8 cellular contexts compared by ENCODE assay signal in genomic region chr4:189202182-189202868, GRCh38.
A peak's percentile ranks its signal among the peaks of the same experiment; 100 is the strongest.
DNase-seq lines count a peak whose midpoint lies in the region; ATAC-seq and TF ChIP-seq lines count a peak whose summit lies in the region.

No MANE protein-coding gene starts in this region.

- CTCF ChIA-PET in activated naive CD4-positive, alpha-beta T cell treated with anti-CD3 and anti-CD28 coated beads for 36 hours (lab: Charles Lee): interaction anchor here (0.8 to 1.0 kb wide), 2 partner anchors 92 to 328 kb away, joined by 3 read pairs; no protein-coding TSS in a partner anchor

- peak; percentile 80 for TF ChIP-seq CTCF in astrocyte of the cerebellum (IDR thresholded peaks at IDR 0.05; ENCODE audit: low read depth, low read length, missing control alignments)

- DNase-seq in activated naive CD4-positive, alpha-beta T cell treated with anti-CD3 and anti-CD28 coated beads for 36 hours: peak; percentile 29
- no peak for DNase-seq in activated naive CD4-positive, alpha-beta T cell treated with Interleukin-2 at 50 U/mL for 16 hours
- DNase-seq in NCI-H748 treated with DMSO at 0.1 percent for 48 hours (lab: John Stamatoyannopoulos, UW) (peak; percentile 48), astrocyte of the cerebellum (ENCODE audit: low read depth) (peak; percentile 43), inferior parietal cortex (ENCODE audit: extremely low spot score) (peak; percentile 33)

- H3K36me3 Mint-ChIP-seq in activated naive CD4-positive, alpha-beta T cell treated with anti-CD3 and anti-CD28 coated beads for 36 hours (ENCODE audit: low read depth): no peaks in the 10 kb centered on the region

- H3K4me1 Mint-ChIP-seq in activated naive CD4-positive, alpha-beta T cell treated with anti-CD3 and anti-CD28 coated beads for 36 hours (ENCODE audit: low read depth): peaks cover 4% of the 10 kb centered on the region

- peak overlapping the region; percentile 74 for H3K4me2 ChIP-seq in skeletal muscle satellite cell (ENCODE audit: low read length)

- no peaks in the 10 kb centered on the region for H3K9me3 ChIP-seq in skeletal muscle satellite cell (replicated peaks; ENCODE audit: low read length)

- H3K27me3 Mint-ChIP-seq in activated naive CD4-positive, alpha-beta T cell treated with anti-CD3 and anti-CD28 coated beads for 36 hours (ENCODE audit: low read depth): peaks cover 8% of the 10 kb centered on the region

- H3K9me3 Mint-ChIP-seq in activated naive CD4-positive, alpha-beta T cell treated with anti-CD3 and anti-CD28 coated beads for 36 hours: no peaks in the 10 kb centered on the region

- H3K27me3 ChIP-seq in skeletal muscle satellite cell (ENCODE audit: control insufficient read depth, insufficient read depth, low read length): no peaks in the 10 kb centered on the region

- H3K4me1 ChIP-seq in skeletal muscle satellite cell (ENCODE audit: control insufficient read depth, insufficient read depth, low read length): no peaks in the 10 kb centered on the region

- no peak overlapping the region for H3K4me3 ChIP-seq in astrocyte of the cerebellum (ENCODE audit: low read depth, low read length)
- H3K4me3 ChIP-seq in skeletal muscle satellite cell (ENCODE audit: low read length): peak overlapping the region; percentile 58

- ATAC-seq in HG03175 (IDR thresholded peaks at IDR 0.05; ENCODE audit: unreplicated experiment): peak; percentile 60
- ATAC-seq in HG02970 (IDR thresholded peaks at IDR 0.05; ENCODE audit: low FRiP score, unreplicated experiment): no peak

- in situ Hi-C loops in astrocyte of the cerebellum (cut with HindIII; ENCODE audit: low sequenced_read_pairs): no loop called here

- H3K36me3 ChIP-seq in skeletal muscle satellite cell (ENCODE audit: insufficient read depth, low read length): no peaks in the 10 kb centered on the region

- intact Hi-C loops in activated naive CD4-positive, alpha-beta T cell treated with anti-CD3 and anti-CD28 coated beads for 36 hours (cut with micrococcal nuclease): loop anchor here (2.0 kb wide), 1 partner anchor 1596 kb away; no protein-coding TSS in a partner anchor

- H3K9ac ChIP-seq in skeletal muscle satellite cell (ENCODE audit: low read depth, low read length): peak overlapping the region; percentile 26

- H3K27ac Mint-ChIP-seq in activated naive CD4-positive, alpha-beta T cell treated with anti-CD3 and anti-CD28 coated beads for 36 hours: no peak overlapping the region

- no peak overlapping the region for H3K4me3 Mint-ChIP-seq in activated naive CD4-positive, alpha-beta T cell treated with anti-CD3 and anti-CD28 coated beads for 36 hours
